1 cellular context compared by ENCODE assay signal in the genomic region with DNA sequence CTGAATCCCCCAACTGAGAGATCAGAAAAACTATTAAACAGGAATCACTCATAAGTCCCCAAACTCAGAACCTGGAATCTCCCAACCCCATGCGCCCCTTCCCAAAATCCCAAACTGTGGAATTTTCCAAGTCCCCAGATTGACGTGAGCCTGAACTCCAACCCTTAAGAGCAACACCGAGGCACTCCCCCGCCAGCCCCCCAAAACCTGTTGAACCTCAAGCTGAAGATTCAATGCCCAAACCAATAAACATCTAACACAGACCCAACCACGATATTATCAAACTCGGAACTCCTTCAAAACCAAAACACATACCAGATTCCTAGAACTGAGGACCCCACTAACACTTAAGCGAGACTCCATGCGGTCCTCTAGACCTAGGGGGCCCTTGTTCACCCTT.
TF ChIP-seq lines count a peak whose summit lies in the region.

No MANE protein-coding gene starts in this region.

TF ChIP-seq in IMR-90, 13 proteins besides CTCF, POLR2A, EP300 and RAD21:
- TF ChIP-seq SMC3 (IDR thresholded peaks at IDR 0.05; ENCODE audit: low read depth, low read length) = no peak
- no peak for TF ChIP-seq BHLHE40 (IDR thresholded peaks at IDR 0.05; ENCODE audit: low read depth, low read length)
- TF ChIP-seq FOS (IDR thresholded peaks at IDR 0.05; ENCODE audit: low read depth, low read length) = no peak
- no peak for TF ChIP-seq MXI1 (IDR thresholded peaks at IDR 0.05; ENCODE audit: borderline replicate concordance, low read depth, low read length)
- no peak for TF ChIP-seq MAZ (IDR thresholded peaks at IDR 0.05; ENCODE audit: borderline replicate concordance, low read depth, low read length)
- TF ChIP-seq RFX5 (IDR thresholded peaks at IDR 0.05; ENCODE audit: low read depth, low read length) = no peak
- TF ChIP-seq MAFK (IDR thresholded peaks at IDR 0.05; ENCODE audit: low read depth, low read length) = no peak
- TF ChIP-seq CEBPB (IDR thresholded peaks at IDR 0.05; ENCODE audit: low read depth, low read length) = no peak
- TF ChIP-seq NFE2L2 (IDR thresholded peaks at IDR 0.05; ENCODE audit: low read depth, low read length) = no peak
